24 cellular contexts compared by ENCODE assay signal in genomic region chr19:10449037-10449436, GRCh38.
"Had no signal": no experiment of that assay in that cellular context is flagged by ENCODE, and none has a peak within 500 bp of the region (broad histone marks: within the 10 kb centered on the region; RNA-seq: fewer than 3 reads in every experiment).

No MANE protein-coding gene starts in this region.

- ATAC-seq: effector memory CD8-positive, alpha-beta T cell; gastrocnemius medialis; left lobe of liver; natural killer cell; sciatic nerve had no signal

- DNase-seq: cortex of kidney; effector memory CD8-positive, alpha-beta T cell; gastrocnemius medialis; head of caudate nucleus; natural killer cell; stimulated activated CD4-positive, alpha-beta T cell treated with anti-CD3 and anti-CD28 coated beads, Interleukin-12 subunit alpha, Interleukin-12 subunit beta, amount 100 ng/mL, for 4 hours; stimulated activated CD4-positive, alpha-beta T cell treated with anti-CD3 and anti-CD28 coated beads, Interleukin-1b, Interleukin-23, amount 100 ng/mL, for 48 hours; stimulated activated CD4-positive, alpha-beta T cell treated with anti-CD3 and anti-CD28 coated beads, Interleukin-4, amount 100 ng/mL, for 1 hour; stimulated activated CD8-positive, alpha-beta memory T cell treated with anti-CD3 and anti-CD28 coated beads, Interleukin-4, amount 100 ng/mL, for 48 hours; stimulated activated naive CD4-positive, alpha-beta T cell treated with Interleukin-2 at 50 U/mL for 16 hours; stomach; thyroid gland; trophoblast cell had no signal

- H3K4me3 Mint-ChIP-seq: effector memory CD8-positive, alpha-beta T cell; memory B cell; natural killer cell had no signal

- H3K4me3 ChIP-seq: gastrocnemius medialis, lung, smooth muscle cell, stomach, thyroid gland, vagina had no signal

- H3K36me3 ChIP-seq: neutrophil had no signal

- H3K27me3 ChIP-seq: gastrocnemius medialis, stomach, thyroid gland, vagina had no signal

- H3K27ac ChIP-seq: gastrocnemius medialis, neutrophil, parathyroid adenoma, stomach, thyroid gland, vagina had no signal

- H3K9ac ChIP-seq: parathyroid adenoma had no signal

- FAIRE-seq: endometrium, keratinocyte had no signal

- H3K9me3 Mint-ChIP-seq: effector memory CD8-positive, alpha-beta T cell; memory B cell; natural killer cell had no signal

- H2AFZ ChIP-seq: parathyroid adenoma had no signal

- H3K4me2 ChIP-seq: smooth muscle cell had no signal

- H3K27ac Mint-ChIP-seq: memory B cell, progenitor cell of endocrine pancreas had no signal

- H3K4me1 ChIP-seq: gastrocnemius medialis, parathyroid adenoma, stomach, thyroid gland, vagina had no signal

- H3K9me3 ChIP-seq: gastrocnemius medialis, neutrophil, stomach, thyroid gland, vagina had no signal
